ENCODE assay signal across 8 cellular contexts in the genomic region with DNA sequence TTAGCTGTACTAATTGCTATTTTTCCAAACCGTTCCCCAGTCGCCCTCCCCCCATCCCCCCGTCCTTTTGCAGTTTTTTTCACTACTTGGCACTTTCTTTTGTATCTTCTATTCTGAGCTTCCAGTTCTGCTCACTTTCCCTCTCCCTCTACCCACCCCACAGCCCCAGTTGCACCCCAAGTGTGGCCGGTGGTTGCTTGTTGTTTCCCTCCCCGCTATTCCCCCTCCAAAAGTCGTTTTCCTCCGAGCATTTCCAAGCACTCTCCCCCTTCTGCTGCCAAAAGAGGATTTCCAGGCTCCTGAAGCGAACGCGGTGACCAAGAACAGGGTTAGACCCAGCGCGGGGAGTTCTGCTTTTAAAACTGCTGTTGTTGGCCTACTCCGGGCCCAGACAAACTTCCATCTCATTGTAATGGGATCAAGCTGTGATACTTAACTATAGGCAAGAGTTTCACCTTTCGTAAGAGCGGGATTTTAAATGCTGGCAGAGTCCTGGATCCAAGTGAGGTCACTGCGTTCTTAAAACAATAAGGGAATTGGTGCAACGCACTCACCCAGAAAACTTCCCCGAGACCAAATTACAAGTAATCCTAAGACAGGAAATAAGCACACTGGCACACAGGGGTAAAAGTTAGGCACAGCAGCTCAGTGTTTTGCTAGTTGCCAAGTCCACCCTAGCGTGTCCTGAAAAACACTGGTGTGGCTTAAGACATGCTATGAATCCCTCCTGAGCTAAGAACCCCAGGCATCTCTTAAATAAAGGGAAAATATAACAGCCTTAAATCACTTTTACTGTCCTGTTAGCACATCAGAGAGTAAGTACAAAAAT. TPM values are rescaled to one million over a fixed set of nuclear protein-coding genes. Genes with fewer than 3 reads are reported as not detected.
A peak's percentile ranks its signal among the peaks of the same experiment; 100 is the strongest.
DNase-seq lines count a peak whose midpoint lies in the region; ATAC-seq and TF ChIP-seq lines count a peak whose summit lies in the region.

No MANE protein-coding gene starts in this region.

- POLR2A ChIA-PET in CD4-positive, alpha-beta T cell (lab: Charles Lee), result interaction anchor here (0.6 to 13.4 kb wide), 21 partner anchors 13 to 789 kb away, joined by 3 to 138 read pairs (median 9); a partner anchor contains a TSS

- peak overlapping the region; percentile 88 for H3K27ac Mint-ChIP-seq in CD4-positive, alpha-beta T cell
- peak overlapping the region; percentile 54 to 55 for H3K27ac Mint-ChIP-seq in natural killer cell

- no peak for DNase-seq in CD4-positive, alpha-beta T cell
- DNase-seq in Karpas-422, result no peak
- DNase-seq in colonic mucosa, result peak; percentile 27
- DNase-seq in natural killer cell, result no peak
- DNase-seq in NCI-H2029 treated with DMSO at 0.1 percent for 48 hours (lab: John Stamatoyannopoulos, UW), result no peak
- no peak for DNase-seq in stimulated activated naive CD4-positive, alpha-beta T cell treated with Interleukin-2 at 50 U/mL for 16 hours (lab: John Stamatoyannopoulos, UW)
- DNase-seq in stimulated activated CD4-positive, alpha-beta T cell treated with anti-CD3 and anti-CD28 coated beads, Interleukin-4, amount 100 ng/mL, for 1 hour, result no peak
- no peak for DNase-seq in GM19240 (ENCODE audit: insufficient read length, low spot score)

- H3K4me3 ChIP-seq in Karpas-422 (ENCODE audit: low read length) (no peak overlapping the region), colonic mucosa (peak overlapping the region; percentile 79)

- H3K9ac ChIP-seq in Karpas-422 (ENCODE audit: low read length), result peak overlapping the region; percentile 78
- no peak overlapping the region for H3K9ac ChIP-seq in colonic mucosa (ENCODE audit: low read depth in 2 of 2, low read length in 2 of 2)

- H3K4me1 Mint-ChIP-seq in CD4-positive, alpha-beta T cell (ENCODE audit: low read depth), result peaks cover 33% of the 10 kb centered on the region
- H3K4me1 Mint-ChIP-seq in natural killer cell, result peaks cover 16 to 24% of the 10 kb centered on the region in 2 donors

- H3K27me3 Mint-ChIP-seq in CD4-positive, alpha-beta T cell, result no peaks in the 10 kb centered on the region
- peaks cover 25 to 30% of the 10 kb centered on the region in 2 donors for H3K27me3 Mint-ChIP-seq in natural killer cell (ENCODE audit: low read depth in 2 of 2)

- 0 out of 2 replicates have a peak, but pooled peaks cover 6% of the 10 kb centered on the region for H4K20me1 ChIP-seq in Karpas-422 (ENCODE audit: insufficient read depth, low read depth, low read length)

- H3K27me3 ChIP-seq in CD4-positive, alpha-beta T cell (ENCODE audit: control insufficient read depth, insufficient read depth, low read length), result no peaks in the 10 kb centered on the region
- H3K27me3 ChIP-seq in Karpas-422 (ENCODE audit: low read length) (no peaks in the 10 kb centered on the region), colonic mucosa (no peaks in the 10 kb centered on the region)

- peaks cover 16% of the 10 kb centered on the region for H3K36me3 Mint-ChIP-seq in CD4-positive, alpha-beta T cell (ENCODE audit: low read depth)
- H3K36me3 Mint-ChIP-seq in natural killer cell, result no peaks in the 10 kb centered on the region

- H3K9me3 ChIP-seq in CD4-positive, alpha-beta T cell (ENCODE audit: control insufficient read depth, low read length), result no peaks in the 10 kb centered on the region
- H3K9me3 ChIP-seq in Karpas-422 (ENCODE audit: low read length) (no peaks in the 10 kb centered on the region), colonic mucosa (no peaks in the 10 kb centered on the region)

- ATAC-seq in CD4-positive, alpha-beta T cell (ENCODE audit: poor library complexity), result no peak
- no peak for ATAC-seq in natural killer cell

- peak overlapping the region; percentile 78 for H3K4me2 ChIP-seq in Karpas-422 (ENCODE audit: low read depth, low read length, poor library complexity, severe bottlenecking)

- H3K4me1 ChIP-seq in Karpas-422 (ENCODE audit: low read length) (peaks cover 51% of the 10 kb centered on the region), colonic mucosa (peaks cover 11% of the 10 kb centered on the region)

- TF ChIP-seq CTCF in CD4-positive, alpha-beta T cell (IDR thresholded peaks at IDR 0.05), result no peak
- no peak for TF ChIP-seq CTCF in colonic mucosa (IDR thresholded peaks at IDR 0.05)
- no peak for TF ChIP-seq CTCF in natural killer cell (IDR thresholded peaks at IDR 0.05)

- intact Hi-C loops in CD4-positive, alpha-beta T cell (cut with DNase I, micrococcal nuclease), result loop anchor here (1.0 to 5.0 kb wide), 11 partner anchors 42 to 345 kb away; a partner anchor contains a TSS
- intact Hi-C loops in colonic mucosa (cut with DNase I), result no loop called here
- intact Hi-C loops in natural killer cell (cut with micrococcal nuclease), result no loop called here

- CTCF ChIA-PET in CD4-positive, alpha-beta T cell (lab: Charles Lee), result interaction anchor here (0.6 to 3.4 kb wide), 23 partner anchors 10 to 345 kb away, joined by 3 to 14 read pairs (median 5); a partner anchor contains a TSS

- H3K79me2 ChIP-seq in Karpas-422 (ENCODE audit: low read length), result peaks cover 29% of the 10 kb centered on the region

- no peaks in the 10 kb centered on the region for H3K9me3 Mint-ChIP-seq in CD4-positive, alpha-beta T cell
- H3K9me3 Mint-ChIP-seq in natural killer cell, result no peaks in the 10 kb centered on the region

- 0 out of 2 replicates have a peak overlapping the region, but pooled peaks have one; percentile 86 for H2AFZ ChIP-seq in Karpas-422 (ENCODE audit: low read length)

- H3K4me3 Mint-ChIP-seq in CD4-positive, alpha-beta T cell, result peak overlapping the region; percentile 98
- peak overlapping the region; percentile 91 for H3K4me3 Mint-ChIP-seq in natural killer cell

- H3K27ac ChIP-seq in CD4-positive, alpha-beta T cell (ENCODE audit: low read depth, low read length), result no peak overlapping the region
- H3K27ac ChIP-seq in Karpas-422 (ENCODE audit: low read length), result no peak overlapping the region
- peak overlapping the region; percentile 90 for H3K27ac ChIP-seq in colonic mucosa

- H3K36me3 ChIP-seq in Karpas-422 (ENCODE audit: insufficient read depth, low read length) (no peaks in the 10 kb centered on the region), colonic mucosa (no peaks in the 10 kb centered on the region)

- H3K9me2 ChIP-seq in Karpas-422 (replicated peaks; ENCODE audit: insufficient read depth, low read length), result no peaks in the 10 kb centered on the region

RNA-seq across cellular contexts. Expression of a gene that starts 1.5 kb away (rescaled TPM):
- 100 to 1,000 TPM; 132 to 134 TPM for total RNA-seq in CD4-positive, alpha-beta T cell
- total RNA-seq in Karpas-422 (2014; rRNA removed; shearing (Covaris generic); ENCODE audit: low replicate concordance), result 54.5 and 78.0 TPM in 2 replicates
- 10 to 100 TPM; 17.8 to 23.6 TPM for total RNA-seq in colonic mucosa
- 10 to 100 TPM; 13.5 to 25.7 (median 21.4) TPM for total RNA-seq in natural killer cell

RNA-seq across cellular contexts. Expression of a gene that starts 52.7 kb away (rescaled TPM):
- 100 to 1,000 TPM; 159 to 174 TPM for total RNA-seq in CD4-positive, alpha-beta T cell
- 60.4 and 120 TPM in 2 replicates for total RNA-seq in Karpas-422 (2014; rRNA removed; shearing (Covaris generic); ENCODE audit: low replicate concordance)
- total RNA-seq in colonic mucosa (100 to 1,000 TPM; 104 to 126 TPM), natural killer cell (100 to 1,000 TPM; 195 to 227 (median 213) TPM)

Comparison
In these comparisons a context has a peak if more than half of its experiments do, and no peak if none do; other contexts are left out.
1. intact Hi-C loops: an anchor here in CD4-positive, alpha-beta T cell (1.0 to 5.0 kb wide); none called in colonic mucosa and natural killer cell.